Comparison of ENCODE assay signal across 16 cellular contexts in genomic region chr1:174984952-174985351, GRCh38. TPM values are rescaled to one million over a fixed set of nuclear protein-coding genes. Genes with fewer than 3 reads are reported as not detected.
DNase-seq lines count a peak whose midpoint lies in the region; ATAC-seq and TF ChIP-seq lines count a peak whose summit lies in the region.
"Had no signal": no experiment of that assay in that cellular context is flagged by ENCODE, and none has a peak within 500 bp of the region (broad histone marks: within the 10 kb centered on the region; RNA-seq: fewer than 3 reads in every experiment).

No MANE protein-coding gene starts in this region.

- H2AFZ ChIP-seq in GM23338, result no peak overlapping the region

- no peaks in the 10 kb centered on the region for H3K9me3 Mint-ChIP-seq in activated naive CD8-positive, alpha-beta T cell (ENCODE audit: low read depth)
- H3K9me3 Mint-ChIP-seq in activated naive CD8-positive, alpha-beta T cell treated with anti-CD3 and anti-CD28 coated beads for 36 hours, result no peaks in the 10 kb centered on the region
- H3K9me3 Mint-ChIP-seq in GM23338 (no peaks in the 10 kb centered on the region), immature natural killer cell (no peaks in the 10 kb centered on the region), type B pancreatic cell (no peaks in the 10 kb centered on the region)
- H3K9me3 Mint-ChIP-seq: CD4-positive, alpha-beta T cell had no signal

- peaks cover 30% of the 10 kb centered on the region for H3K36me3 Mint-ChIP-seq in activated naive CD8-positive, alpha-beta T cell
- H3K36me3 Mint-ChIP-seq in activated naive CD8-positive, alpha-beta T cell treated with anti-CD3 and anti-CD28 coated beads for 36 hours, result peaks cover 37% of the 10 kb centered on the region
- H3K36me3 Mint-ChIP-seq in GM23338 (ENCODE audit: low read depth) (peaks cover 80% of the 10 kb centered on the region), immature natural killer cell (peaks cover 16 to 42% (median 35%) of the 10 kb centered on the region in 3 donors), type B pancreatic cell (peaks cover 23% of the 10 kb centered on the region)

- no peak overlapping the region for H3K4me3 Mint-ChIP-seq in activated naive CD8-positive, alpha-beta T cell
- no peak overlapping the region for H3K4me3 Mint-ChIP-seq in activated naive CD8-positive, alpha-beta T cell treated with anti-CD3 and anti-CD28 coated beads for 36 hours
- H3K4me3 Mint-ChIP-seq in GM23338, result no peak overlapping the region
- no peak overlapping the region for H3K4me3 Mint-ChIP-seq in immature natural killer cell
- H3K4me3 Mint-ChIP-seq in type B pancreatic cell, result no peak overlapping the region
- H3K4me3 Mint-ChIP-seq: CD4-positive, alpha-beta T cell had no signal

- peak overlapping the region; percentile 51; the same call in 1 of the 2 replicates for H3K27ac ChIP-seq in GM23338 (ENCODE audit: low read depth)
- H3K27ac ChIP-seq: BLaER1 treated with 17β-estradiol and CSF1 and Interleukin-3, amounts not matched to agents 10 nM and 100 nM had no signal

- peaks cover 2% of the 10 kb centered on the region; the same call in 1 of the 2 replicates for H3K79me2 ChIP-seq in GM23338 (replicated peaks; ENCODE audit: insufficient read depth)

- H3F3A ChIP-seq in GM23338 (replicated peaks; ENCODE audit: low read depth), result peaks cover 22% of the 10 kb centered on the region; the same call in 1 of the 2 replicates

- H3K4me3 ChIP-seq in GM23338, result no peak overlapping the region
- H3K4me3 ChIP-seq: BLaER1 treated with 17β-estradiol and CSF1 and Interleukin-3, amounts not matched to agents 10 nM and 100 nM had no signal

- ATAC-seq in GM23338 (no peak), GM21825 (IDR thresholded peaks at IDR 0.05; ENCODE audit: unreplicated experiment) (no peak), HG02798 (IDR thresholded peaks at IDR 0.05; ENCODE audit: poor library complexity, unreplicated experiment) (no peak)
- ATAC-seq: HCT116 had no signal

- no peaks in the 10 kb centered on the region for H3K27me3 ChIP-seq in GM23338 (ENCODE audit: insufficient read depth)
- H3K27me3 ChIP-seq: BLaER1 treated with 17β-estradiol and CSF1 and Interleukin-3, amounts not matched to agents 10 nM and 100 nM had no signal

- TF ChIP-seq CTCF in GM23338 (conservative IDR thresholded peaks at IDR 0.05; ENCODE audit: low read depth in 2 of 2) (no peak), type B pancreatic cell (conservative IDR thresholded peaks at IDR 0.05) (no peak)

- no peak for DNase-seq in activated naive CD8-positive, alpha-beta T cell treated with anti-CD3 and anti-CD28 coated beads for 36 hours
- DNase-seq in GM23338 (ENCODE audit: low spot score), result no peak
- no peak for DNase-seq in immature natural killer cell
- DNase-seq in type B pancreatic cell (ENCODE audit: extremely low spot score, unreplicated experiment), result no peak
- DNase-seq in NCI-H187 (lab: John Stamatoyannopoulos, UW), result no peak
- DNase-seq: ACHN; CD4-positive, alpha-beta T cell; DND-41; GDM1; IMR-90 had no signal

- peak overlapping the region; percentile 43 for H3K27ac Mint-ChIP-seq in activated naive CD8-positive, alpha-beta T cell
- H3K27ac Mint-ChIP-seq in activated naive CD8-positive, alpha-beta T cell treated with anti-CD3 and anti-CD28 coated beads for 36 hours, result no peak overlapping the region
- H3K27ac Mint-ChIP-seq in GM23338 (no peak overlapping the region), immature natural killer cell (peak overlapping the region in 5 of 6 donors; percentile 1 to 56 (median 23)), type B pancreatic cell (peak overlapping the region; percentile 2)
- H3K27ac Mint-ChIP-seq: CD4-positive, alpha-beta T cell had no signal

- H4K20me1 ChIP-seq in GM23338 (replicated peaks; ENCODE audit: insufficient read depth), result no peaks in the 10 kb centered on the region
- H4K20me1 ChIP-seq: BLaER1 treated with 17β-estradiol and CSF1 and Interleukin-3, amounts not matched to agents 10 nM and 100 nM had no signal

- peaks cover 56% of the 10 kb centered on the region for H3K36me3 ChIP-seq in GM23338 (ENCODE audit: insufficient read depth)

- H3K9me2 ChIP-seq in GM23338 (ENCODE audit: insufficient read depth), result no peaks in the 10 kb centered on the region

- H3K27me3 Mint-ChIP-seq in activated naive CD8-positive, alpha-beta T cell, result no peaks in the 10 kb centered on the region
- H3K27me3 Mint-ChIP-seq in activated naive CD8-positive, alpha-beta T cell treated with anti-CD3 and anti-CD28 coated beads for 36 hours, result no peaks in the 10 kb centered on the region
- H3K27me3 Mint-ChIP-seq in GM23338 (ENCODE audit: insufficient read depth, low read depth, poor library complexity), result peaks cover 2% of the 10 kb centered on the region
- H3K27me3 Mint-ChIP-seq in immature natural killer cell (ENCODE audit: low read depth in 3 of 3), result peaks cover 1 to 4% (median 3%) of the 10 kb centered on the region in 3 donors
- no peaks in the 10 kb centered on the region for H3K27me3 Mint-ChIP-seq in type B pancreatic cell
- H3K27me3 Mint-ChIP-seq: CD4-positive, alpha-beta T cell had no signal

- H3K4me2 ChIP-seq in GM23338, result no peak overlapping the region
- H3K4me2 ChIP-seq: BLaER1 treated with 17β-estradiol and CSF1 and Interleukin-3, amounts not matched to agents 10 nM and 100 nM had no signal

- H3K4me1 Mint-ChIP-seq in activated naive CD8-positive, alpha-beta T cell (ENCODE audit: low read depth), result peaks cover 37% of the 10 kb centered on the region
- peaks cover 37% of the 10 kb centered on the region for H3K4me1 Mint-ChIP-seq in activated naive CD8-positive, alpha-beta T cell treated with anti-CD3 and anti-CD28 coated beads for 36 hours
- H3K4me1 Mint-ChIP-seq in GM23338 (no peaks in the 10 kb centered on the region; the same call in 2 of the 3 replicates), immature natural killer cell (peaks cover 38 to 63% of the 10 kb centered on the region in 2 donors), type B pancreatic cell (ENCODE audit: unreplicated experiment) (no peaks in the 10 kb centered on the region)

- H3K4me1 ChIP-seq in GM23338 (ENCODE audit: insufficient read depth), result no peaks in the 10 kb centered on the region
- H3K4me1 ChIP-seq: Caco-2 had no signal

TF ChIP-seq in GM23338, 12 proteins besides CTCF, POLR2A, EP300 and RAD21:
- no peak for TF ChIP-seq ZNF114 (CRISPR knock-in tag; IDR thresholded peaks at IDR 0.05)
- TF ChIP-seq REST (IDR thresholded peaks at IDR 0.05; ENCODE audit: unreplicated experiment), result no peak
- no peak for TF ChIP-seq STAT1 (IDR thresholded peaks at IDR 0.05; ENCODE audit: unreplicated experiment)
- no peak for TF ChIP-seq ZNF331 (CRISPR knock-in tag; IDR thresholded peaks at IDR 0.05; ENCODE audit: low read depth)
- TF ChIP-seq JUNB (IDR thresholded peaks at IDR 0.05; ENCODE audit: unreplicated experiment), result no peak
- TF ChIP-seq POLR2AphosphoS5 (IDR thresholded peaks at IDR 0.05; ENCODE audit: low read depth), result no peak
- TF ChIP-seq EZH2 (IDR thresholded peaks at IDR 0.05; ENCODE audit: low read depth, unreplicated experiment), result no peak
- no peak for TF ChIP-seq CREB1 (CRISPR knock-in tag; IDR thresholded peaks at IDR 0.05; ENCODE audit: low read depth)
TF ChIP-seq in GM23338: peak in this region for 0.

RNA-seq across cellular contexts. Expression of gene CACYBP, which starts 14.8 kb away (rescaled TPM):
- total RNA-seq in activated naive CD8-positive, alpha-beta T cell treated with anti-CD3 and anti-CD28 coated beads for 36 hours, result 100 to 1,000 TPM; 345 to 385 TPM
- total RNA-seq in GM23338 (2014; rRNA removed; shearing (Covaris generic)), result 186 and 209 TPM in 2 replicates
- polyA plus RNA-seq in GM23338 (2016; fragmentation: Nextera tagmentation; extraction: Ambion mirVana), result 331 and 453 TPM in 2 replicates
- polyA plus RNA-seq in immature natural killer cell, result 100 to 1,000 TPM; 131 to 160 (median 135) TPM
- total RNA-seq in type B pancreatic cell (ENCODE audit: low replicate concordance), result 117 and 124 TPM in 2 replicates

RNA-seq across cellular contexts. Expression of gene MRPS14, which starts 38.3 kb away (rescaled TPM):
- 10 to 100 TPM; 42.1 to 44.0 TPM for total RNA-seq in activated naive CD8-positive, alpha-beta T cell treated with anti-CD3 and anti-CD28 coated beads for 36 hours
- 18.5 and 21.7 TPM in 2 replicates for total RNA-seq in GM23338 (2014; rRNA removed; shearing (Covaris generic))
- 75.7 and 77.7 TPM in 2 replicates for polyA plus RNA-seq in GM23338 (2016; fragmentation: Nextera tagmentation; extraction: Ambion mirVana)
- 10 to 100 TPM; 42.5 to 52.1 (median 44.4) TPM for polyA plus RNA-seq in immature natural killer cell
- total RNA-seq in type B pancreatic cell (ENCODE audit: low replicate concordance), result 32.0 and 35.7 TPM in 2 replicates

Comparison
In these comparisons a context has a peak if more than half of its experiments do, and no peak if none do; other contexts are left out.
1. H3K27ac Mint-ChIP-seq: peak in activated naive CD8-positive, alpha-beta T cell (single experiment), immature natural killer cell (5 of 6) and type B pancreatic cell (single experiment); none in activated naive CD8-positive, alpha-beta T cell treated with anti-CD3 and anti-CD28 coated beads for 36 hours (single experiment) and GM23338 (single experiment).